ENCODE assay signal across 14 cellular contexts in genomic region chr1:65762081-65762862, GRCh38. TPM values are rescaled to one million over a fixed set of nuclear protein-coding genes. Genes with fewer than 3 reads are reported as not detected.
DNase-seq lines count a peak whose midpoint lies in the region; ATAC-seq and TF ChIP-seq lines count a peak whose summit lies in the region.
"Had no signal": no experiment of that assay in that cellular context is flagged by ENCODE, and none has a peak within 500 bp of the region (broad histone marks: within the 10 kb centered on the region; RNA-seq: fewer than 3 reads in every experiment).

No MANE protein-coding gene starts in this region.

- H3K4me1 Mint-ChIP-seq in activated CD4-positive, alpha-beta T cell treated with anti-CD3 and anti-CD28 coated beads, Interleukin-2, amount 10 ng/mL, durations not matched to agents 7 days and 5 days: no peaks in the 10 kb centered on the region
- H3K4me1 Mint-ChIP-seq: nephron had no signal

- H3K9me3 Mint-ChIP-seq in activated CD4-positive, alpha-beta T cell treated with anti-CD3 and anti-CD28 coated beads, Interleukin-2, amount 10 ng/mL, durations not matched to agents 7 days and 5 days: no peaks in the 10 kb centered on the region
- H3K9me3 Mint-ChIP-seq: activated naive CD4-positive, alpha-beta T cell treated with anti-CD3 and anti-CD28 coated beads for 36 hours; T-helper 2 cell treated with Interferon-gamma antibody and Interleukin-4, amounts not matched to agents 5 μg/mL and 100 μg/mL, for 36 hours had no signal

- H3K4me3 Mint-ChIP-seq in activated CD4-positive, alpha-beta T cell treated with anti-CD3 and anti-CD28 coated beads, Interleukin-2, amount 10 ng/mL, durations not matched to agents 7 days and 5 days: no peak overlapping the region
- H3K4me3 Mint-ChIP-seq: activated CD8-positive, alpha-beta T cell treated with anti-CD3 and anti-CD28 coated beads, Interleukin-2, amount 10 ng/mL, durations not matched to agents 7 days and 5 days; activated naive CD4-positive, alpha-beta T cell treated with anti-CD3 and anti-CD28 coated beads for 36 hours; nephron; T-helper 2 cell treated with Interferon-gamma antibody and Interleukin-4, amounts not matched to agents 5 μg/mL and 100 μg/mL, for 36 hours had no signal

- peaks cover 2% of the 10 kb centered on the region for H3K27me3 Mint-ChIP-seq in activated CD4-positive, alpha-beta T cell treated with anti-CD3 and anti-CD28 coated beads, Interleukin-2, amount 10 ng/mL, durations not matched to agents 7 days and 5 days

- no peak for TF ChIP-seq CTCF in foreskin keratinocyte (conservative IDR thresholded peaks at IDR 0.05)

- CTCF ChIA-PET in activated CD4-positive, alpha-beta T cell treated with anti-CD3 and anti-CD28 coated beads, Interleukin-2, amount 10 ng/mL, durations not matched to agents 7 days and 5 days (lab: Charles Lee): interaction anchor here (0.6 kb wide), 1 partner anchor 50 kb away, joined by 3 read pairs; no protein-coding TSS in a partner anchor

- H3K27me3 ChIP-seq in foreskin keratinocyte: no peaks in the 10 kb centered on the region
- H3K27me3 ChIP-seq: left lung had no signal

- no peaks in the 10 kb centered on the region for H3K4me1 ChIP-seq in foreskin keratinocyte
- H3K4me1 ChIP-seq: left lung had no signal

- DNase-seq in AG20443 (ENCODE audit: low spot score) (peak; percentile 21), MV-4-11 (lab: John Stamatoyannopoulos, UW) (peak; percentile 4), foreskin keratinocyte (peak; percentile 46 to 53), left ventricle myocardium superior (no peak), Kasumi-1 (lab: John Stamatoyannopoulos, UW) (no peak)
- no peak for DNase-seq in activated CD4-positive, alpha-beta T cell treated with anti-CD3 and anti-CD28 coated beads, Interleukin-2, amount 10 ng/mL, durations not matched to agents 7 days and 5 days
- DNase-seq: ACHN; activated CD8-positive, alpha-beta T cell treated with anti-CD3 and anti-CD28 coated beads, Interleukin-2, amount 10 ng/mL, durations not matched to agents 7 days and 5 days; activated naive CD4-positive, alpha-beta T cell treated with anti-CD3 and anti-CD28 coated beads for 36 hours; left lung had no signal

- ATAC-seq in GM19463 (IDR thresholded peaks at IDR 0.05; ENCODE audit: unreplicated experiment) (peak; percentile 77), foreskin keratinocyte (peak; percentile 85), left ventricle myocardium superior (no peak), HG02981 (IDR thresholded peaks at IDR 0.05; ENCODE audit: unreplicated experiment) (no peak)
- ATAC-seq: activated CD8-positive, alpha-beta T cell treated with anti-CD3 and anti-CD28 coated beads, Interleukin-2, amount 10 ng/mL, durations not matched to agents 7 days and 5 days; left lung had no signal

- H3K27ac Mint-ChIP-seq in activated CD4-positive, alpha-beta T cell treated with anti-CD3 and anti-CD28 coated beads, Interleukin-2, amount 10 ng/mL, durations not matched to agents 7 days and 5 days: no peak overlapping the region
- H3K27ac Mint-ChIP-seq: activated CD8-positive, alpha-beta T cell treated with anti-CD3 and anti-CD28 coated beads, Interleukin-2, amount 10 ng/mL, durations not matched to agents 7 days and 5 days; activated naive CD4-positive, alpha-beta T cell treated with anti-CD3 and anti-CD28 coated beads for 36 hours; T-helper 2 cell treated with Interferon-gamma antibody and Interleukin-4, amounts not matched to agents 5 μg/mL and 100 μg/mL, for 36 hours had no signal

- H3K27ac ChIP-seq in foreskin keratinocyte: no peak overlapping the region
- H3K27ac ChIP-seq: left lung had no signal

- no peaks in the 10 kb centered on the region for H3K36me3 Mint-ChIP-seq in activated CD4-positive, alpha-beta T cell treated with anti-CD3 and anti-CD28 coated beads, Interleukin-2, amount 10 ng/mL, durations not matched to agents 7 days and 5 days (ENCODE audit: low read depth)

- intact Hi-C loops in left ventricle myocardium superior (cut with micrococcal nuclease): no loop called here

- POLR2A ChIA-PET in activated CD4-positive, alpha-beta T cell treated with anti-CD3 and anti-CD28 coated beads, Interleukin-2, amount 10 ng/mL, durations not matched to agents 7 days and 5 days (lab: Charles Lee): no interaction called here

RNA-seq across cellular contexts. Expression of gene PDE4B, which starts 30.4 kb away (rescaled TPM):
- not detected in 2 replicates for total RNA-seq in foreskin keratinocyte
- not detected in 2 replicates for polyA plus RNA-seq in foreskin keratinocyte
- 19.4 TPM for total RNA-seq in left ventricle myocardium superior
- total RNA-seq in activated CD4-positive, alpha-beta T cell treated with anti-CD3 and anti-CD28 coated beads, Interleukin-2, amount 10 ng/mL, durations not matched to agents 7 days and 5 days: 10 to 100 TPM; 26.5 to 27.7 TPM

Comparison
In these comparisons a context has a peak if more than half of its experiments do, and no peak if none do; other contexts are left out.
1. DNase-seq: peak in AG20443 (single experiment), MV-4-11 (single experiment) and foreskin keratinocyte (2 of 2); none in left ventricle myocardium superior (single experiment), activated CD4-positive, alpha-beta T cell treated with anti-CD3 and anti-CD28 coated beads, Interleukin-2, amount 10 ng/mL, durations not matched to agents 7 days and 5 days (single experiment) and Kasumi-1 (0 of 2).
2. ATAC-seq: peak in GM19463 (single experiment) and foreskin keratinocyte (single experiment); none in left ventricle myocardium superior (single experiment) and HG02981 (single experiment).
3. RNA of gene PDE4B, which starts 30.4 kb away (total RNA-seq): 26.5 to 27.7 TPM in activated CD4-positive, alpha-beta T cell treated with anti-CD3 and anti-CD28 coated beads, Interleukin-2, amount 10 ng/mL, durations not matched to agents 7 days and 5 days and 19.4 TPM in left ventricle myocardium superior (single experiment); not detected in foreskin keratinocyte; every median in the first group is over 10 times any median in the second.